In the genomic region with DNA sequence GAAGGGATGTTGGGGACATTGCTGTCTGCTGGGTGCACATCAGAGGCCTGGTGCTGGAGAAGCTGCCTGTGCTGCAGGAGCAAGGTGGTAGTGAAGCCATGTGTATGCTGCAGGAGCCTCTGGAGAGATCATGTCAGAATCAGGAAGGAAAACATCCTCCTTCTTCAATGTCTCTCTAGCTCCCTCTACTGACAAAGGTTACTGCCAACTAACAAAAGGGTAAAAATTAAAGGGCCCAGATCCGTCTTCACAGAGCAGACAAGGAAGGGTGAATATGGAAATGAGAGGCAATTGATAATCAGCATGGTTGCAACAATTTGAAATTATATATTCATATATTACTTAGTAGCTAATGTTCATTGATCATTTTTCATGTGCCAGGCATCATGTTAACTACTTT, we compare ENCODE assay signal across 15 cellular contexts. TPM values are rescaled to one million over a fixed set of nuclear protein-coding genes. Genes with fewer than 3 reads are reported as not detected.
DNase-seq lines count a peak whose midpoint lies in the region; ATAC-seq and TF ChIP-seq lines count a peak whose summit lies in the region.
"Had no signal": no experiment of that assay in that cellular context is flagged by ENCODE, and none has a peak within 500 bp of the region (broad histone marks: within the 10 kb centered on the region; RNA-seq: fewer than 3 reads in every experiment).

No MANE protein-coding gene starts in this region.

- H3K27me3 Mint-ChIP-seq in glutamatergic neuron (ENCODE audit: unreplicated experiment): no peaks in the 10 kb centered on the region
- H3K27me3 Mint-ChIP-seq in activated T-helper 1 cell treated with anti-CD3 and anti-CD28 coated beads, Interleukin-12 subunit alpha, Interleukin-12 subunit beta, Interleukin-2, Interleukin-4 antibody, amounts not matched to agents 30 ng/mL and 10 ng/mL and 1 ng/mL, durations not matched to agents 14 hours and 24 hours and 36 hours (ENCODE audit: insufficient read depth): peaks cover 9% of the 10 kb centered on the region

- no peak overlapping the region for H3K27ac Mint-ChIP-seq in glutamatergic neuron (ENCODE audit: unreplicated experiment)
- no peak overlapping the region for H3K27ac Mint-ChIP-seq in activated T-helper 1 cell treated with anti-CD3 and anti-CD28 coated beads, Interleukin-12 subunit alpha, Interleukin-12 subunit beta, Interleukin-2, Interleukin-4 antibody, amounts not matched to agents 30 ng/mL and 10 ng/mL and 1 ng/mL, durations not matched to agents 14 hours and 24 hours and 36 hours

- ATAC-seq in GM21526 (IDR thresholded peaks at IDR 0.05; ENCODE audit: low FRiP score, unreplicated experiment) (no peak), GM18861 (IDR thresholded peaks at IDR 0.05; ENCODE audit: unreplicated experiment) (no peak)

- TF ChIP-seq CTCF in AG09309 (IDR thresholded peaks at IDR 0.05; ENCODE audit: control insufficient read depth, insufficient read depth, low read depth, low read length, missing control alignments) (peak; percentile 4), GM12872 (IDR thresholded peaks at IDR 0.05; ENCODE audit: insufficient read depth, low read depth, low read length) (peak; percentile 34; the same call in 2 of the 3 replicates), epithelial cell of proximal tubule (conservative IDR thresholded peaks at IDR 0.05; ENCODE audit: low read depth, low read length) (peak; percentile 22), glutamatergic neuron (IDR thresholded peaks at IDR 0.05; ENCODE audit: partially characterized antibody, unreplicated experiment) (no peak)

- H3K36me3 Mint-ChIP-seq in glutamatergic neuron (ENCODE audit: unreplicated experiment): peaks cover 9% of the 10 kb centered on the region
- peaks cover 2% of the 10 kb centered on the region for H3K36me3 Mint-ChIP-seq in activated T-helper 1 cell treated with anti-CD3 and anti-CD28 coated beads, Interleukin-12 subunit alpha, Interleukin-12 subunit beta, Interleukin-2, Interleukin-4 antibody, amounts not matched to agents 30 ng/mL and 10 ng/mL and 1 ng/mL, durations not matched to agents 14 hours and 24 hours and 36 hours (ENCODE audit: low read depth)

- H3K4me1 Mint-ChIP-seq in glutamatergic neuron (ENCODE audit: low read depth, unreplicated experiment): peaks cover 11% of the 10 kb centered on the region
- peaks cover 10% of the 10 kb centered on the region for H3K4me1 Mint-ChIP-seq in activated T-helper 1 cell treated with anti-CD3 and anti-CD28 coated beads, Interleukin-12 subunit alpha, Interleukin-12 subunit beta, Interleukin-2, Interleukin-4 antibody, amounts not matched to agents 30 ng/mL and 10 ng/mL and 1 ng/mL, durations not matched to agents 14 hours and 24 hours and 36 hours (ENCODE audit: low read depth)

- peaks cover 24% of the 10 kb centered on the region for H3K9me3 ChIP-seq in NT2/D1 (ENCODE audit: insufficient read depth, low read length)

- peaks cover 5% of the 10 kb centered on the region for H3K9me3 Mint-ChIP-seq in glutamatergic neuron (ENCODE audit: unreplicated experiment)
- peaks cover 42% of the 10 kb centered on the region for H3K9me3 Mint-ChIP-seq in activated T-helper 1 cell treated with anti-CD3 and anti-CD28 coated beads, Interleukin-12 subunit alpha, Interleukin-12 subunit beta, Interleukin-2, Interleukin-4 antibody, amounts not matched to agents 30 ng/mL and 10 ng/mL and 1 ng/mL, durations not matched to agents 14 hours and 24 hours and 36 hours

- no peaks in the 10 kb centered on the region for H3K27me3 ChIP-seq in NT2/D1 (ENCODE audit: insufficient read depth, insufficient read length)
- H3K27me3 ChIP-seq: BLaER1 had no signal

- H3K4me3 ChIP-seq in AG09309 (ENCODE audit: control insufficient read depth, low read depth, low read length): no peak overlapping the region
- H3K4me3 ChIP-seq in NT2/D1 (ENCODE audit: insufficient read length, low read depth): no peak overlapping the region
- H3K4me3 ChIP-seq in epithelial cell of proximal tubule (ENCODE audit: low read depth, low read length): no peak overlapping the region
- H3K4me3 ChIP-seq: BLaER1 had no signal

- DNase-seq in AG09309 (ENCODE audit: low read depth) (no peak), NT2/D1 (ENCODE audit: low read depth, low spot score) (peak; percentile 50), epithelial cell of proximal tubule (ENCODE audit: low read depth) (no peak), glutamatergic neuron (no peak)
- DNase-seq in activated T-helper 1 cell treated with anti-CD3 and anti-CD28 coated beads, Interleukin-12 subunit alpha, Interleukin-12 subunit beta, Interleukin-2, Interleukin-4 antibody, amounts not matched to agents 30 ng/mL and 10 ng/mL and 1 ng/mL, durations not matched to agents 14 hours and 24 hours and 36 hours (ENCODE audit: low spot score): no peak
- DNase-seq: activated CD8-positive, alpha-beta memory T cell treated with anti-CD3 and anti-CD28 coated beads, Interleukin-2, amount 50 U/mL, for 4 hours; amygdala; GOT3; IMR-90; occipital lobe had no signal

- H3K36me3 ChIP-seq in NT2/D1 (ENCODE audit: insufficient read depth, insufficient read length, low read length): no peaks in the 10 kb centered on the region

- intact Hi-C loops in activated T-helper 1 cell treated with anti-CD3 and anti-CD28 coated beads, Interleukin-12 subunit alpha, Interleukin-12 subunit beta, Interleukin-2, Interleukin-4 antibody, amounts not matched to agents 30 ng/mL and 10 ng/mL and 1 ng/mL, durations not matched to agents 14 hours and 24 hours and 36 hours (cut with micrococcal nuclease): no loop called here

- H3K4me3 Mint-ChIP-seq in glutamatergic neuron (ENCODE audit: unreplicated experiment): no peak overlapping the region
- no peak overlapping the region for H3K4me3 Mint-ChIP-seq in activated T-helper 1 cell treated with anti-CD3 and anti-CD28 coated beads, Interleukin-12 subunit alpha, Interleukin-12 subunit beta, Interleukin-2, Interleukin-4 antibody, amounts not matched to agents 30 ng/mL and 10 ng/mL and 1 ng/mL, durations not matched to agents 14 hours and 24 hours and 36 hours

- no peak overlapping the region for H3K9ac ChIP-seq in NT2/D1 (ENCODE audit: insufficient read length, low read depth)
- H3K9ac ChIP-seq: BLaER1 had no signal

- no peaks in the 10 kb centered on the region for H3K4me1 ChIP-seq in NT2/D1 (ENCODE audit: insufficient read depth, insufficient read length)

RNA-seq across cellular contexts. Expression of a gene that starts 32.2 kb away (rescaled TPM):
- total RNA-seq in epithelial cell of proximal tubule: not detected in 2 replicates
- total RNA-seq in glutamatergic neuron (ENCODE audit: unreplicated experiment): not detected
- 0.49 TPM in 1 of 2 replicates, not detected in the other for total RNA-seq in activated T-helper 1 cell treated with anti-CD3 and anti-CD28 coated beads, Interleukin-12 subunit alpha, Interleukin-12 subunit beta, Interleukin-2, Interleukin-4 antibody, amounts not matched to agents 30 ng/mL and 10 ng/mL and 1 ng/mL, durations not matched to agents 14 hours and 24 hours and 36 hours
- total RNA-seq: IMR-90, lung microvascular endothelial cell, occipital lobe had no signal

RNA-seq across cellular contexts. Expression of a gene that starts 45.7 kb away (rescaled TPM):
- 2.3 and 3.8 TPM in 2 replicates for total RNA-seq in epithelial cell of proximal tubule
- total RNA-seq in glutamatergic neuron (ENCODE audit: unreplicated experiment): 9.6 TPM
- total RNA-seq in activated T-helper 1 cell treated with anti-CD3 and anti-CD28 coated beads, Interleukin-12 subunit alpha, Interleukin-12 subunit beta, Interleukin-2, Interleukin-4 antibody, amounts not matched to agents 30 ng/mL and 10 ng/mL and 1 ng/mL, durations not matched to agents 14 hours and 24 hours and 36 hours: 1.0 and 1.2 TPM in 2 replicates

RNA-seq across cellular contexts. Expression of a gene that starts 56.8 kb away (rescaled TPM):
- total RNA-seq in epithelial cell of proximal tubule (36.3 and 41.5 TPM in 2 replicates), glutamatergic neuron (ENCODE audit: unreplicated experiment) (19.0 TPM)
- 37.4 and 38.2 TPM in 2 replicates for total RNA-seq in activated T-helper 1 cell treated with anti-CD3 and anti-CD28 coated beads, Interleukin-12 subunit alpha, Interleukin-12 subunit beta, Interleukin-2, Interleukin-4 antibody, amounts not matched to agents 30 ng/mL and 10 ng/mL and 1 ng/mL, durations not matched to agents 14 hours and 24 hours and 36 hours

RNA-seq across cellular contexts. Expression of a gene that starts 56.9 kb away (rescaled TPM):
- total RNA-seq in epithelial cell of proximal tubule: 45.5 and 51.1 TPM in 2 replicates
- 73.3 TPM for total RNA-seq in glutamatergic neuron (ENCODE audit: unreplicated experiment)
- 36.3 and 37.5 TPM in 2 replicates for total RNA-seq in activated T-helper 1 cell treated with anti-CD3 and anti-CD28 coated beads, Interleukin-12 subunit alpha, Interleukin-12 subunit beta, Interleukin-2, Interleukin-4 antibody, amounts not matched to agents 30 ng/mL and 10 ng/mL and 1 ng/mL, durations not matched to agents 14 hours and 24 hours and 36 hours
